ENCODE assay signal across 2 cellular contexts in the genomic region with DNA sequence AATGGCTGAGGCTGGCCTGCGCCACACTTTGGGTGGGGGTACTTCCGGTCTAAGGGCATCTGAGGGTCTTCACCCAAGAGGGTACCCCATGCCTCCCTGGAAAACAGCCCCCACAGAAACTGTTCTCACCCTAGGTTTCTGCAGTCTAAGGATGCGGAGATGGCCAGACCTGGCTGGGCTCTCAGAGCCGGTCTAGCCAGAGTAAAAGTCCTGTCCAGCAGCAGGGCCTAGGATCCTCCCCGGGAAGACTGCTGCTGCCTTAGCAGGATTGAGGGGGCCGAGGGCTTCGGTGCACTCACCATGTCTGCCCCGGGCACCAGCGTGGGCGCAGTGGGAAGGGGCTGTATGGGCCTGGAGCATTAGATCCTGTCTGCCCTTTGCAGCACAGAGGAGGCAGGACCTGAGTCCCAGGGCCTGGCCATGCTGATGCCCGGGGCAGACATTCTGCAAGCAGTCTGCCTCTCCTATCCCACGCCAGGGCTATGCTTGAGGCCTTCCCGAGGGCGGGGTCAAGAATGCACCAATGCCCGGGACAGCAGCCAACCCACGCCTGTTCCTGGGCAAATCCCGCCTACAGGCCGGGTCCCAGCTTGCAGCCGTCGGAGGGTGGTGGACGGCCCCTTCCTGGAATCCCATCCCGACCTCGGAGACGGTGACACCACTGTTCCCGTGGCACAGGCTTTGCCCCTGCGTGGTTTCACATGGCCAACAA.
A peak's percentile ranks its signal among the peaks of the same experiment; 100 is the strongest.
TF ChIP-seq lines count a peak whose summit lies in the region.

No MANE protein-coding gene starts in this region.

TF ChIP-seq in HCT116, 20 proteins besides CTCF, POLR2A, EP300 and RAD21:
- TF ChIP-seq SIN3A (IDR thresholded peaks at IDR 0.05; ENCODE audit: low read depth) (no peak), POLR2AphosphoS5 (IDR thresholded peaks at IDR 0.05; ENCODE audit: low read depth, low read length) (no peak), EZH2phosphoT487 (IDR thresholded peaks at IDR 0.05; ENCODE audit: borderline replicate concordance) (no peak), JUND (IDR thresholded peaks at IDR 0.05) (no peak)

TF ChIP-seq in HepG2, 621 proteins besides CTCF, POLR2A, EP300 and RAD21:
- TF ChIP-seq ZNF777 (CRISPR knock-in tag; IDR thresholded peaks at IDR 0.05) (peak; percentile 69), NBN (conservative IDR thresholded peaks at IDR 0.05) (no peak)
